ENCODE assay signal across 15 cellular contexts in genomic region chr12:174596-174995, GRCh38. TPM values are rescaled to one million over a fixed set of nuclear protein-coding genes. Genes with fewer than 3 reads are reported as not detected.
A peak's percentile ranks its signal among the peaks of the same experiment; 100 is the strongest.
DNase-seq lines count a peak whose midpoint lies in the region; ATAC-seq and TF ChIP-seq lines count a peak whose summit lies in the region.
"Had no signal": no experiment of that assay in that cellular context is flagged by ENCODE, and none has a peak within 500 bp of the region (broad histone marks: within the 10 kb centered on the region; RNA-seq: fewer than 3 reads in every experiment).

No MANE protein-coding gene starts in this region.

- no peak overlapping the region for H3K4me3 Mint-ChIP-seq in stimulated activated memory B cell treated with anti-CD40 and anti-IgM and Interleukin-4, amounts not matched to agents 10 μg/mL and 1 μg/mL and 100 μg/mL, for 72 hours
- no peak overlapping the region for H3K4me3 Mint-ChIP-seq in WTC11
- H3K4me3 Mint-ChIP-seq in activated CD8-positive, alpha-beta memory T cell treated with anti-CD3 and anti-CD28 coated beads, Interleukin-2, amount 10 ng/mL, durations not matched to agents 7 days and 5 days = no peak overlapping the region
- H3K4me3 Mint-ChIP-seq: CD4-positive, CD25-positive, alpha-beta regulatory T cell; HFFc6; IgD-negative memory B cell had no signal

- H3K27me3 ChIP-seq in H7 (ENCODE audit: control insufficient read depth, insufficient read depth, low read length) = no peaks in the 10 kb centered on the region; the same call in 1 of the 2 replicates
- H3K27me3 ChIP-seq: BLaER1 treated with 17β-estradiol and CSF1 and Interleukin-3, amounts not matched to agents 10 nM and 100 nM had no signal

- H3K27ac Mint-ChIP-seq in stimulated activated memory B cell treated with anti-CD40 and anti-IgM and Interleukin-4, amounts not matched to agents 10 μg/mL and 1 μg/mL and 100 μg/mL, for 72 hours = no peak overlapping the region
- H3K27ac Mint-ChIP-seq in WTC11 = no peak overlapping the region
- no peak overlapping the region for H3K27ac Mint-ChIP-seq in activated CD8-positive, alpha-beta memory T cell treated with anti-CD3 and anti-CD28 coated beads, Interleukin-2, amount 10 ng/mL, durations not matched to agents 7 days and 5 days
- H3K27ac Mint-ChIP-seq: HFFc6, IgD-negative memory B cell had no signal

- POLR2A ChIA-PET in WTC11 (lab: Charles Lee) = no interaction called here

- peaks cover 1% of the 10 kb centered on the region for H3K4me1 Mint-ChIP-seq in stimulated activated memory B cell treated with anti-CD40 and anti-IgM and Interleukin-4, amounts not matched to agents 10 μg/mL and 1 μg/mL and 100 μg/mL, for 72 hours
- peaks cover 42% of the 10 kb centered on the region for H3K4me1 Mint-ChIP-seq in WTC11
- peaks cover 4% of the 10 kb centered on the region for H3K4me1 Mint-ChIP-seq in activated CD8-positive, alpha-beta memory T cell treated with anti-CD3 and anti-CD28 coated beads, Interleukin-2, amount 10 ng/mL, durations not matched to agents 7 days and 5 days

- H3K4me3 ChIP-seq in H7 (ENCODE audit: insufficient read depth, low read depth, low read length) = no peak overlapping the region
- H3K4me3 ChIP-seq: BLaER1 treated with 17β-estradiol and CSF1 and Interleukin-3, amounts not matched to agents 10 nM and 100 nM had no signal

- no peak for ATAC-seq in Right ventricle myocardium inferior
- ATAC-seq in left ventricle myocardium superior = no peak
- ATAC-seq in left lobe of liver = peak; percentile 4
- peak; percentile 16 for ATAC-seq in stimulated activated memory B cell treated with anti-CD40 and anti-IgM and Interleukin-4, amounts not matched to agents 10 μg/mL and 1 μg/mL and 100 μg/mL, for 72 hours
- ATAC-seq in WTC11 = no peak
- no peak for ATAC-seq in activated CD8-positive, alpha-beta memory T cell treated with anti-CD3 and anti-CD28 coated beads, Interleukin-2, amount 10 ng/mL, durations not matched to agents 7 days and 5 days

- DNase-seq in Right ventricle myocardium inferior (ENCODE audit: missing footprints) = peak; percentile 46
- no peak for DNase-seq in left ventricle myocardium superior
- peak; percentile 72 for DNase-seq in H7
- DNase-seq in left lobe of liver (ENCODE audit: low spot score) = no peak
- no peak for DNase-seq in WTC11 (ENCODE audit: low spot score)
- DNase-seq in activated CD8-positive, alpha-beta memory T cell treated with anti-CD3 and anti-CD28 coated beads, Interleukin-2, amount 10 ng/mL, durations not matched to agents 7 days and 5 days = no peak
- DNase-seq: ACHN; CD4-positive, CD25-positive, alpha-beta regulatory T cell; DMS53; HCEC 1CT; HFFc6 had no signal

- no peaks in the 10 kb centered on the region for H3K9me3 Mint-ChIP-seq in stimulated activated memory B cell treated with anti-CD40 and anti-IgM and Interleukin-4, amounts not matched to agents 10 μg/mL and 1 μg/mL and 100 μg/mL, for 72 hours
- H3K9me3 Mint-ChIP-seq in WTC11 = no peaks in the 10 kb centered on the region
- no peaks in the 10 kb centered on the region for H3K9me3 Mint-ChIP-seq in activated CD8-positive, alpha-beta memory T cell treated with anti-CD3 and anti-CD28 coated beads, Interleukin-2, amount 10 ng/mL, durations not matched to agents 7 days and 5 days (ENCODE audit: low read depth)
- H3K9me3 Mint-ChIP-seq: HFFc6, IgD-negative memory B cell had no signal

- intact Hi-C loops in Right ventricle myocardium inferior (cut with DNase I) (no loop called here), left ventricle myocardium superior (cut with micrococcal nuclease) (no loop called here)

- H3K27me3 Mint-ChIP-seq in stimulated activated memory B cell treated with anti-CD40 and anti-IgM and Interleukin-4, amounts not matched to agents 10 μg/mL and 1 μg/mL and 100 μg/mL, for 72 hours = peaks cover 72% of the 10 kb centered on the region
- H3K27me3 Mint-ChIP-seq in WTC11 (ENCODE audit: low read depth) = no peaks in the 10 kb centered on the region; the same call in 1 of the 2 replicates
- peaks cover 14% of the 10 kb centered on the region for H3K27me3 Mint-ChIP-seq in activated CD8-positive, alpha-beta memory T cell treated with anti-CD3 and anti-CD28 coated beads, Interleukin-2, amount 10 ng/mL, durations not matched to agents 7 days and 5 days

- H3K36me3 Mint-ChIP-seq in stimulated activated memory B cell treated with anti-CD40 and anti-IgM and Interleukin-4, amounts not matched to agents 10 μg/mL and 1 μg/mL and 100 μg/mL, for 72 hours = no peaks in the 10 kb centered on the region
- H3K36me3 Mint-ChIP-seq in WTC11 = no peaks in the 10 kb centered on the region
- H3K36me3 Mint-ChIP-seq in activated CD8-positive, alpha-beta memory T cell treated with anti-CD3 and anti-CD28 coated beads, Interleukin-2, amount 10 ng/mL, durations not matched to agents 7 days and 5 days = no peaks in the 10 kb centered on the region
- H3K36me3 Mint-ChIP-seq: CD4-positive, CD25-positive, alpha-beta regulatory T cell; IgD-negative memory B cell had no signal

- CTCF ChIA-PET in WTC11 (lab: Charles Lee) = no interaction called here
- CTCF ChIA-PET in activated CD8-positive, alpha-beta memory T cell treated with anti-CD3 and anti-CD28 coated beads, Interleukin-2, amount 10 ng/mL, durations not matched to agents 7 days and 5 days (lab: Charles Lee) = no interaction called here

- no peaks in the 10 kb centered on the region for H3K36me3 ChIP-seq in H7 (replicated peaks; ENCODE audit: control insufficient read depth, insufficient read depth, low read length)
- H3K36me3 ChIP-seq: BLaER1 treated with 17β-estradiol and CSF1 and Interleukin-3, amounts not matched to agents 10 nM and 100 nM had no signal

- no peak for TF ChIP-seq CTCF in WTC11 (IDR thresholded peaks at IDR 0.05)

TF ChIP-seq in WTC11, 78 proteins besides CTCF, POLR2A, EP300 and RAD21:
- no peak for TF ChIP-seq KAT7 (CRISPR knock-in tag; IDR thresholded peaks at IDR 0.05; ENCODE audit: borderline replicate concordance)
- TF ChIP-seq CBFB (CRISPR knock-in tag; IDR thresholded peaks at IDR 0.05; ENCODE audit: low read depth) = no peak
- no peak for TF ChIP-seq TCF7 (CRISPR knock-in tag; IDR thresholded peaks at IDR 0.05; ENCODE audit: low read depth)
- no peak for TF ChIP-seq ELF4 (CRISPR knock-in tag; IDR thresholded peaks at IDR 0.05; ENCODE audit: low read depth)
- TF ChIP-seq NR3C1 (CRISPR knock-in tag; conservative IDR thresholded peaks at IDR 0.05; ENCODE audit: low read depth) = no peak
- TF ChIP-seq ZMAT4 (CRISPR knock-in tag; IDR thresholded peaks at IDR 0.05) = no peak
- no peak for TF ChIP-seq ETV6 (CRISPR knock-in tag; IDR thresholded peaks at IDR 0.05)
- no peak for TF ChIP-seq SMAD4 (CRISPR knock-in tag; IDR thresholded peaks at IDR 0.05)
- TF ChIP-seq NFYB (CRISPR knock-in tag; conservative IDR thresholded peaks at IDR 0.05; ENCODE audit: low read depth) = no peak
- no peak for TF ChIP-seq RELA (CRISPR knock-in tag; IDR thresholded peaks at IDR 0.05; ENCODE audit: borderline replicate concordance)
- no peak for TF ChIP-seq ZNF423 (CRISPR knock-in tag; IDR thresholded peaks at IDR 0.05)
- TF ChIP-seq ATF3 (CRISPR knock-in tag; conservative IDR thresholded peaks at IDR 0.05) = no peak

RNA-seq across cellular contexts. Expression of gene SLC6A12, which starts 39.4 kb away (rescaled TPM):
- total RNA-seq in Right ventricle myocardium inferior = 0.68 TPM
- 1.2 TPM for total RNA-seq in left ventricle myocardium superior
- 0.31 TPM in 1 of 2 replicates, not detected in the other for total RNA-seq in H7 (2014; rRNA removed; shearing (Covaris generic))
- total RNA-seq in left lobe of liver = 72.6 TPM
- 0.39 to 0.79 TPM (median 0.76 TPM) in 3 replicates for total RNA-seq in WTC11 (2021)
- under 1 TPM in 1 of 2 experiments, not detected in 1; 0.33 TPM for total RNA-seq in activated CD8-positive, alpha-beta memory T cell treated with anti-CD3 and anti-CD28 coated beads, Interleukin-2, amount 10 ng/mL, durations not matched to agents 7 days and 5 days
- total RNA-seq: CD4-positive, CD25-positive, alpha-beta regulatory T cell; HFFc6; HT-29 had no signal

Comparison
In these comparisons a context has a peak if more than half of its experiments do, and no peak if none do; other contexts are left out.
1. DNase-seq: peak in Right ventricle myocardium inferior (single experiment) and H7 (single experiment); none in left ventricle myocardium superior (single experiment), left lobe of liver (single experiment), WTC11 (single experiment) and activated CD8-positive, alpha-beta memory T cell treated with anti-CD3 and anti-CD28 coated beads, Interleukin-2, amount 10 ng/mL, durations not matched to agents 7 days and 5 days (single experiment).
2. ATAC-seq: peak in left lobe of liver (single experiment) and stimulated activated memory B cell treated with anti-CD40 and anti-IgM and Interleukin-4, amounts not matched to agents 10 μg/mL and 1 μg/mL and 100 μg/mL, for 72 hours (single experiment); none in Right ventricle myocardium inferior (single experiment), left ventricle myocardium superior (single experiment), WTC11 (single experiment) and activated CD8-positive, alpha-beta memory T cell treated with anti-CD3 and anti-CD28 coated beads, Interleukin-2, amount 10 ng/mL, durations not matched to agents 7 days and 5 days (single experiment).
3. RNA of gene SLC6A12, which starts 39.4 kb away (total RNA-seq): 72.6 TPM in left lobe of liver (single experiment); 1.2 TPM in left ventricle myocardium superior (single experiment), 0.39 to 0.79 TPM in WTC11, 0.68 TPM in Right ventricle myocardium inferior (single experiment), 0.33 TPM in activated CD8-positive, alpha-beta memory T cell treated with anti-CD3 and anti-CD28 coated beads, Interleukin-2, amount 10 ng/mL, durations not matched to agents 7 days and 5 days and 0.31 TPM in H7; every median in the first group is over 10 times any median in the second.